In the genomic region with DNA sequence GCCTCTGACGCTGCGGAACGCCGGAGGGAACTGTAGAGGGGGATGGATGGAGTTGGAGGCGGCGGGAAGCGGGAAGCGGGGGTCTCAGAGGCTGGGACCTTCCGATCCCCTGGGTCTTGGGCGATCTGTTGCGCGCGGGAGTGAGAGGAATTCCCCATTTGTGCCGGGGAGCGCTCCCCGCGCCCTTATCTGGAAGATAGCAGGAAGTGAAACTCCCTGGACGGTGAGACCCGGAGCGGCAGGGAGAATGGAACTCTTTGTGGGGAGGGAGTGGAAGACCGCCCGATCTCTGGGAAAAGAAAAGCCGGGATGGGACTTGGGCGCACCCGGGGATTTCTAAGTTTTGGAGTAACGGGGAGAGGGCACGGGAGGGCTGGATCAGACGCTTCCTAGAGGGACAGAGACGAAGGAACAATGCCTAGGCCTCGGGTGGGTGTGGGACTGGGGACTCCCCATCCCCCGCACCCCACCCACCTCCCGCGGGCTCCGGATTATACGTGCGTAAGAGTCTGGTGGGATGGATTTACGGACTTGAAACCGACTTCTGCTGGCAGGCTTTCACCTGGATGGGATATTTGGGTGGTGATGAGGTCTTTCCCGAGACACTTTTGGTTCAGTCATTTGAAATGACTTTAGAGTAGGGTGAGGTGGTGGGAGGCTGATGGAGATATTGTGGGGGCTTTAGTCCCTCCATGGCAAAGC, we compare ENCODE assay signal across 8 cellular contexts. TPM values are rescaled to one million over a fixed set of nuclear protein-coding genes. Genes with fewer than 3 reads are reported as not detected.
DNase-seq lines count a peak whose midpoint lies in the region; ATAC-seq and TF ChIP-seq lines count a peak whose summit lies in the region.

No MANE protein-coding gene starts in this region.

- no peak for DNase-seq in activated T-cell treated with anti-CD3 and anti-CD28 coated beads, Interleukin-2, amount 50 U/mL, for 72 hours
- peak; percentile 31 to 47 for DNase-seq in left lung
- peak; percentile 63 for DNase-seq in upper lobe of right lung
- no peak for DNase-seq in NCI-H187 treated with DMSO at 0.1 percent for 48 hours (lab: John Stamatoyannopoulos, UW)

- TF ChIP-seq CTCF in left lung (IDR thresholded peaks at IDR 0.05) (no peak), upper lobe of right lung (IDR thresholded peaks at IDR 0.05) (no peak)

- peaks cover 34% of the 10 kb centered on the region for H3K4me1 Mint-ChIP-seq in activated T-cell treated with anti-CD3 and anti-CD28 coated beads, Interleukin-2, amount 50 U/mL, for 72 hours (ENCODE audit: low read depth)

- ATAC-seq in GM21423 (IDR thresholded peaks at IDR 0.05; ENCODE audit: unreplicated experiment) (peak; percentile 3), left lung (no peak), upper lobe of right lung (no peak), HG03521 (IDR thresholded peaks at IDR 0.05; ENCODE audit: unreplicated experiment) (no peak), GM21723 (IDR thresholded peaks at IDR 0.05; ENCODE audit: unreplicated experiment) (no peak)
- no peak for ATAC-seq in activated T-cell treated with anti-CD3 and anti-CD28 coated beads, Interleukin-2, amount 50 U/mL, for 72 hours (replicated peaks in 1 of 2)

- H2AFZ ChIP-seq in ACC112 (ENCODE audit: low read length, unreplicated experiment) = no peak overlapping the region

- peak overlapping the region; percentile 12 for H3K27ac Mint-ChIP-seq in activated T-cell treated with anti-CD3 and anti-CD28 coated beads, Interleukin-2, amount 50 U/mL, for 72 hours

- no peaks in the 10 kb centered on the region for H3K4me1 ChIP-seq in ACC112 (ENCODE audit: control insufficient read depth, insufficient read depth, low read length, unreplicated experiment)
- H3K4me1 ChIP-seq in left lung = peaks cover 3 to 29% of the 10 kb centered on the region in 2 donors
- H3K4me1 ChIP-seq in upper lobe of right lung = peaks cover 4% of the 10 kb centered on the region

- intact Hi-C loops in left lung (cut with DNase I) = no loop called here
- intact Hi-C loops in upper lobe of right lung (cut with DNase I) = no loop called here

- H3K27ac ChIP-seq in ACC112 (ENCODE audit: low read depth, low read length) = no peak overlapping the region
- H3K27ac ChIP-seq in left lung = peak overlapping the region; percentile 88 to 89
- peak overlapping the region; percentile 95 for H3K27ac ChIP-seq in upper lobe of right lung

- H3K27me3 Mint-ChIP-seq in activated T-cell treated with anti-CD3 and anti-CD28 coated beads, Interleukin-2, amount 50 U/mL, for 72 hours (ENCODE audit: low read depth) = peaks cover 24% of the 10 kb centered on the region

- H3K79me2 ChIP-seq in ACC112 (ENCODE audit: control insufficient read depth, insufficient read depth, low read length, unreplicated experiment) = no peaks in the 10 kb centered on the region

- H3K9me3 Mint-ChIP-seq in activated T-cell treated with anti-CD3 and anti-CD28 coated beads, Interleukin-2, amount 50 U/mL, for 72 hours = peaks cover 0 to 3% of the 10 kb centered on the region in 2 donors

- H3K9me3 ChIP-seq in left lung (no peaks in the 10 kb centered on the region), upper lobe of right lung (no peaks in the 10 kb centered on the region)

- H3K36me3 Mint-ChIP-seq in activated T-cell treated with anti-CD3 and anti-CD28 coated beads, Interleukin-2, amount 50 U/mL, for 72 hours (ENCODE audit: insufficient read depth in 2 of 2) = peaks cover 5 to 7% of the 10 kb centered on the region in 2 donors

- H3K4me3 Mint-ChIP-seq in activated T-cell treated with anti-CD3 and anti-CD28 coated beads, Interleukin-2, amount 50 U/mL, for 72 hours = peak overlapping the region; percentile 90 to 96

- H3K4me3 ChIP-seq in ACC112 (ENCODE audit: low read depth, low read length) (0 out of 2 replicates have a peak overlapping the region, but pooled peaks have one; percentile 16), left lung (peak overlapping the region; percentile 45 to 57), upper lobe of right lung (peak overlapping the region; percentile 69)

- no peaks in the 10 kb centered on the region for H3K36me3 ChIP-seq in ACC112 (ENCODE audit: insufficient read depth, low read length)
- peaks cover 0 to 7% of the 10 kb centered on the region in 2 donors for H3K36me3 ChIP-seq in left lung
- peaks cover 6% of the 10 kb centered on the region for H3K36me3 ChIP-seq in upper lobe of right lung

- H3K27me3 ChIP-seq in ACC112 (ENCODE audit: insufficient read depth, low read length) (peaks cover 55% of the 10 kb centered on the region), left lung (peaks cover 11 to 42% of the 10 kb centered on the region in 2 donors), upper lobe of right lung (peaks cover 11% of the 10 kb centered on the region)

RNA-seq across cellular contexts. Expression of gene LSR, which starts 0.5 kb away (rescaled TPM):
- total RNA-seq in activated T-cell treated with anti-CD3 and anti-CD28 coated beads, Interleukin-2, amount 50 U/mL, for 72 hours = 10 to 100 TPM; 24.2 to 41.1 TPM
- 100 to 1,000 TPM in 1 of 2 donors, 10 to 100 TPM in 1; 65.4 to 130 TPM for total RNA-seq in left lung
- total RNA-seq in upper lobe of right lung = 79.1 TPM

RNA-seq across cellular contexts. Expression of gene USF2, which starts 19.5 kb away (rescaled TPM):
- total RNA-seq in activated T-cell treated with anti-CD3 and anti-CD28 coated beads, Interleukin-2, amount 50 U/mL, for 72 hours = 100 to 1,000 TPM; 202 to 212 TPM
- total RNA-seq in left lung = 100 to 1,000 TPM; 123 to 148 TPM
- 152 TPM for total RNA-seq in upper lobe of right lung

RNA-seq across cellular contexts. Expression of gene FAM187B, which starts 20.8 kb away (rescaled TPM):
- not detected for total RNA-seq in activated T-cell treated with anti-CD3 and anti-CD28 coated beads, Interleukin-2, amount 50 U/mL, for 72 hours
- total RNA-seq in left lung (under 1 TPM in 1 of 2 donors, not detected in 1; 0.20 TPM), upper lobe of right lung (not detected)

RNA-seq across cellular contexts. Expression of gene HAMP, which starts 33.0 kb away (rescaled TPM):
- total RNA-seq in activated T-cell treated with anti-CD3 and anti-CD28 coated beads, Interleukin-2, amount 50 U/mL, for 72 hours = 1 to 10 TPM; 1.2 to 2.4 TPM
- 1 to 10 TPM; 1.1 to 1.9 TPM for total RNA-seq in left lung
- total RNA-seq in upper lobe of right lung = 1.5 TPM

RNA-seq across cellular contexts. Expression of gene MAG, which starts 42.7 kb away (rescaled TPM):
- total RNA-seq in activated T-cell treated with anti-CD3 and anti-CD28 coated beads, Interleukin-2, amount 50 U/mL, for 72 hours = under 1 TPM; 0.29 to 0.83 TPM
- total RNA-seq in left lung = not detected
- not detected for total RNA-seq in upper lobe of right lung

Comparison
In these comparisons a context has a peak if more than half of its experiments do, and no peak if none do; other contexts are left out.
1. H3K4me3 ChIP-seq: peak in every context shown above with its lines; median percentile 69 in upper lobe of right lung; 51 in left lung; 16 in ACC112.
2. DNase-seq: peak in left lung (2 of 2) and upper lobe of right lung (single experiment); none in activated T-cell treated with anti-CD3 and anti-CD28 coated beads, Interleukin-2, amount 50 U/mL, for 72 hours (0 of 2) and NCI-H187 treated with DMSO at 0.1 percent for 48 hours (single experiment).